25 cellular contexts compared by ENCODE assay signal in the genomic region with DNA sequence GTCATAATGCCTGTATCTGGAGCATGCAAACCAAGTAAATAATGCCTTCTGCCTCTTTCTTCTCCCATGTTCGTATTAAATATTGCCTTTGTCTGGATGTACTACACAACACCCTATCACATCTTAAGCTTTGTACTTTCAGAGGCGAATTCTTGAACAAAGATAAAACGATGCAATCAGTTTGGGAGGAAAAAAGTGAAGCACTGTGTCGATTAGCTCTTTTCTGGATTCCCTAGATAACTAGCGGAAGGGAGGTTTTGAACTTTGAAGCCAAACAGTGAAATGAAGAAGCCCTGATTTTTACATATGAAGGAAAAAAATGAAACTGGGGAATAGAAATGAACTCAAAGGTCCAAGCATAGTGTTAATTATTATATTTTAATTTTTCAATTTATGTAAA. TPM values are rescaled to one million over a fixed set of nuclear protein-coding genes. Genes with fewer than 3 reads are reported as not detected.
"Had no signal": no experiment of that assay in that cellular context is flagged by ENCODE, and none has a peak within 500 bp of the region (broad histone marks: within the 10 kb centered on the region; RNA-seq: fewer than 3 reads in every experiment).

No MANE protein-coding gene starts in this region.

- H3K4me3 ChIP-seq: colonic mucosa, esophagus squamous epithelium, gastrocnemius medialis, heart left ventricle, left lung, lower lobe of right lung, mucosa of descending colon had no signal

- H3K4me1 ChIP-seq: colonic mucosa, esophagus squamous epithelium, gastrocnemius medialis, heart left ventricle, left lung, lower lobe of right lung had no signal

- DNase-seq: colonic mucosa; cortex of kidney; effector CD8-positive, alpha-beta T cell; effector memory CD8-positive, alpha-beta T cell; endodermal cell; erythroblast; esophagus squamous epithelium; foreskin fibroblast; foreskin melanocyte; gastrocnemius medialis; glutamatergic neuron; heart left ventricle; hippocampal formation; left cardiac atrium; left lung; left ventricle myocardium superior; lower lobe of right lung; mesenchymal stem cell; mucosa of descending colon; naive B cell had no signal

- H3K27me3 ChIP-seq: colonic mucosa, esophagus squamous epithelium, gastrocnemius medialis, heart left ventricle, left lung had no signal

- FAIRE-seq: endometrium, islet of Langerhans, keratinocyte had no signal

- H3K36me3 ChIP-seq: colonic mucosa, esophagus squamous epithelium, gastrocnemius medialis, heart left ventricle, left lung, lower lobe of right lung had no signal

- ATAC-seq: effector memory CD8-positive, alpha-beta T cell; esophagus mucosa; gastrocnemius medialis; heart left ventricle; left cardiac atrium; left ventricle myocardium superior; lower lobe of right lung; mucosa of descending colon had no signal

- H3K27ac ChIP-seq: colonic mucosa, epithelial cell of prostate, esophagus squamous epithelium, gastrocnemius medialis, heart left ventricle, left lung, lower lobe of right lung had no signal

- H3K9me3 ChIP-seq: colonic mucosa, esophagus squamous epithelium, gastrocnemius medialis, heart left ventricle, left lung, lower lobe of right lung, mucosa of descending colon had no signal

RNA-seq across cellular contexts. Expression of a gene that starts 44.7 kb away (rescaled TPM):
- total RNA-seq: endodermal cell had no signal
